8 cellular contexts compared by ENCODE assay signal in genomic region chr17:43418441-43419374, GRCh38. TPM values are rescaled to one million over a fixed set of nuclear protein-coding genes. Genes with fewer than 3 reads are reported as not detected.
A peak's percentile ranks its signal among the peaks of the same experiment; 100 is the strongest.
DNase-seq lines count a peak whose midpoint lies in the region; ATAC-seq and TF ChIP-seq lines count a peak whose summit lies in the region.

No MANE protein-coding gene starts in this region.

- DNase-seq in Daoy (ENCODE audit: low read depth) (peak; percentile 91), NCI-H1694 treated with DMSO at 0.1 percent for 48 hours (lab: John Stamatoyannopoulos, UW) (peak; percentile 96), WTC11 (ENCODE audit: low spot score) (no peak), heart right ventricle (peak in 1 of 2 donors; percentile 42), LoVo (ENCODE audit: low spot score) (no peak), mucosa of gallbladder (ENCODE audit: low spot score) (no peak), progenitor cell of endocrine pancreas (ENCODE audit: low spot score, unreplicated experiment) (no peak)

- H3K36me3 ChIP-seq in heart right ventricle, result no peaks in the 10 kb centered on the region
- H3K36me3 ChIP-seq in stomach smooth muscle (ENCODE audit: control insufficient read depth in 2 of 2, insufficient read depth in 2 of 2, low read length in 2 of 2), result no peaks in the 10 kb centered on the region

- TF ChIP-seq CTCF in WTC11 (IDR thresholded peaks at IDR 0.05) (no peak), heart right ventricle (IDR thresholded peaks at IDR 0.05) (no peak), progenitor cell of endocrine pancreas (IDR thresholded peaks at IDR 0.05; ENCODE audit: unreplicated experiment) (no peak)

- CTCF ChIA-PET in WTC11 (lab: Charles Lee), result interaction anchor here (0.6 to 2.4 kb wide), 5 partner anchors 10 to 65 kb away, joined by 3 to 13 read pairs (median 3); partner anchors contain the start of gene DHX8

- POLR2A ChIA-PET in WTC11 (lab: Charles Lee), result no interaction called here

- peaks cover 3% of the 10 kb centered on the region; the same call in 1 of the 2 replicates for H3K27me3 Mint-ChIP-seq in WTC11 (ENCODE audit: low read depth)
- peaks cover 36% of the 10 kb centered on the region for H3K27me3 Mint-ChIP-seq in progenitor cell of endocrine pancreas

- H3K27me3 ChIP-seq in heart right ventricle (peaks cover 0 to under 1% (median 0%) of the 10 kb centered on the region in 7 donors), stomach smooth muscle (ENCODE audit: control insufficient read depth in 1 of 2, insufficient read depth in 2 of 2, low read length in 2 of 2) (no peaks in the 10 kb centered on the region)

- no peaks in the 10 kb centered on the region for H3K9me3 ChIP-seq in heart right ventricle
- H3K9me3 ChIP-seq in stomach smooth muscle (ENCODE audit: control insufficient read depth in 2 of 2, low read length in 2 of 2), result no peaks in the 10 kb centered on the region

- peak overlapping the region; percentile 69 to 80 for H3K9ac ChIP-seq in stomach smooth muscle (ENCODE audit: low read length in 2 of 2)

- H3K4me3 ChIP-seq in heart right ventricle, result no peak overlapping the region
- peak overlapping the region in 1 of 2 donors; percentile 58 for H3K4me3 ChIP-seq in stomach smooth muscle (ENCODE audit: low read length in 2 of 2)

- ATAC-seq in WTC11, result peak; percentile 48; the same call in 1 of the 2 replicates
- ATAC-seq in heart right ventricle, result peak in 7 of 8 donors; percentile 33 to 88 (median 73)

- H3K9me3 Mint-ChIP-seq in WTC11, result no peaks in the 10 kb centered on the region
- H3K9me3 Mint-ChIP-seq in progenitor cell of endocrine pancreas (ENCODE audit: low read depth), result no peaks in the 10 kb centered on the region

- H3K27ac Mint-ChIP-seq in WTC11 (no peak overlapping the region), progenitor cell of endocrine pancreas (no peak overlapping the region)

- H3K27ac ChIP-seq in heart right ventricle (peak overlapping the region in 3 of 10 donors; percentile 7 to 73 (median 66)), stomach smooth muscle (ENCODE audit: low read length) (peak overlapping the region; percentile 97)

- intact Hi-C loops in heart right ventricle (cut with DNase I), result loop anchor here in 1 of 10 donors (5.0 kb wide), 1 partner anchor 44 kb away; no protein-coding TSS in a partner anchor

- peaks cover 9 to 29% (median 23%) of the 10 kb centered on the region in 9 donors for H3K4me1 ChIP-seq in heart right ventricle
- H3K4me1 ChIP-seq in stomach smooth muscle (ENCODE audit: control insufficient read depth, insufficient read depth, low read length), result peaks cover 34% of the 10 kb centered on the region

- H3K4me1 Mint-ChIP-seq in WTC11, result 0 out of 2 replicates have a peak, but pooled peaks cover 3% of the 10 kb centered on the region
- H3K4me1 Mint-ChIP-seq in progenitor cell of endocrine pancreas (ENCODE audit: low read depth), result peaks cover 3% of the 10 kb centered on the region

- H3K4me3 Mint-ChIP-seq in WTC11 (no peak overlapping the region), progenitor cell of endocrine pancreas (ENCODE audit: low read depth) (no peak overlapping the region)

- 66 to 70% methylated on average over 18 of the region's 18 CpGs for WGBS in heart right ventricle, 2 donors

- H3K36me3 Mint-ChIP-seq in WTC11 (no peaks in the 10 kb centered on the region), progenitor cell of endocrine pancreas (ENCODE audit: insufficient read depth) (no peaks in the 10 kb centered on the region)

TF ChIP-seq in WTC11, 78 proteins besides CTCF, POLR2A, EP300 and RAD21:
- TF ChIP-seq, protein P1, sequence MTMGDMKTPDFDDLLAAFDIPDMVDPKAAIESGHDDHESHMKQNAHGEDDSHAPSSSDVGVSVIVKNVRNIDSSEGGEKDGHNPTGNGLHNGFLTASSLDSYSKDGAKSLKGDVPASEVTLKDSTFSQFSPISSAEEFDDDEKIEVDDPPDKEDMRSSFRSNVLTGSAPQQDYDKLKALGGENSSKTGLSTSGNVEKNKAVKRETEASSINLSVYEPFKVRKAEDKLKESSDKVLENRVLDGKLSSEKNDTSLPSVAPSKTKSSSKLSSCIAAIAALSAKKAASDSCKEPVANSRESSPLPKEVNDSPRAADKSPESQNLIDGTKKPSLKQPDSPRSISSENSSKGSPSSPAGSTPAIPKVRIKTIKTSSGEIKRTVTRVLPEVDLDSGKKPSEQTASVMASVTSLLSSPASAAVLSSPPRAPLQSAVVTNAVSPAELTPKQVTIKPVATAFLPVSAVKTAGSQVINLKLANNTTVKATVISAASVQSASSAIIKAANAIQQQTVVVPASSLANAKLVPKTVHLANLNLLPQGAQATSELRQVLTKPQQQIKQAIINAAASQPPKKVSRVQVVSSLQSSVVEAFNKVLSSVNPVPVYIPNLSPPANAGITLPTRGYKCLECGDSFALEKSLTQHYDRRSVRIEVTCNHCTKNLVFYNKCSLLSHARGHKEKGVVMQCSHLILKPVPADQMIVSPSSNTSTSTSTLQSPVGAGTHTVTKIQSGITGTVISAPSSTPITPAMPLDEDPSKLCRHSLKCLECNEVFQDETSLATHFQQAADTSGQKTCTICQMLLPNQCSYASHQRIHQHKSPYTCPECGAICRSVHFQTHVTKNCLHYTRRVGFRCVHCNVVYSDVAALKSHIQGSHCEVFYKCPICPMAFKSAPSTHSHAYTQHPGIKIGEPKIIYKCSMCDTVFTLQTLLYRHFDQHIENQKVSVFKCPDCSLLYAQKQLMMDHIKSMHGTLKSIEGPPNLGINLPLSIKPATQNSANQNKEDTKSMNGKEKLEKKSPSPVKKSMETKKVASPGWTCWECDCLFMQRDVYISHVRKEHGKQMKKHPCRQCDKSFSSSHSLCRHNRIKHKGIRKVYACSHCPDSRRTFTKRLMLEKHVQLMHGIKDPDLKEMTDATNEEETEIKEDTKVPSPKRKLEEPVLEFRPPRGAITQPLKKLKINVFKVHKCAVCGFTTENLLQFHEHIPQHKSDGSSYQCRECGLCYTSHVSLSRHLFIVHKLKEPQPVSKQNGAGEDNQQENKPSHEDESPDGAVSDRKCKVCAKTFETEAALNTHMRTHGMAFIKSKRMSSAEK (CRISPR knock-in tag; IDR thresholded peaks at IDR 0.05; ENCODE audit: borderline replicate concordance), result no peak
- no peak for TF ChIP-seq NFYB (CRISPR knock-in tag; conservative IDR thresholded peaks at IDR 0.05; ENCODE audit: low read depth)
- no peak for TF ChIP-seq SOX15 (CRISPR knock-in tag; IDR thresholded peaks at IDR 0.05)
- no peak for TF ChIP-seq JAZF1 (CRISPR knock-in tag; IDR thresholded peaks at IDR 0.05)
- TF ChIP-seq ZNF232 (CRISPR knock-in tag; IDR thresholded peaks at IDR 0.05), result no peak
- TF ChIP-seq GABPB1 (CRISPR knock-in tag; IDR thresholded peaks at IDR 0.05), result peak; percentile 36; the same call in 1 of the 2 replicates

RNA-seq across cellular contexts. Expression of gene ARL4D, which starts 19.9 kb away (rescaled TPM):
- total RNA-seq in Daoy (2014; rRNA removed; shearing (Covaris generic)), result 7.0 and 12.8 TPM in 2 replicates
- total RNA-seq in WTC11 (2021) (11.9 to 13.4 TPM (median 13.0 TPM) in 3 replicates), heart right ventricle (1 to 10 TPM; 2.5 to 6.9 (median 3.9) TPM), mucosa of gallbladder (16.4 TPM), progenitor cell of endocrine pancreas (4.9 and 5.9 TPM in 2 replicates)
- 10 to 100 TPM in 1 of 2 donors, 1 to 10 TPM in 1; 7.8 to 13.5 TPM for polyA plus RNA-seq in heart right ventricle

Comparison
In these comparisons a context has a peak if more than half of its experiments do, and no peak if none do; other contexts are left out.
1. DNase-seq: peak in Daoy (single experiment) and NCI-H1694 treated with DMSO at 0.1 percent for 48 hours (single experiment); none in WTC11 (single experiment), LoVo (single experiment), mucosa of gallbladder (single experiment) and progenitor cell of endocrine pancreas (single experiment).